ENCODE assay signal across 2 cellular contexts in the genomic region with DNA sequence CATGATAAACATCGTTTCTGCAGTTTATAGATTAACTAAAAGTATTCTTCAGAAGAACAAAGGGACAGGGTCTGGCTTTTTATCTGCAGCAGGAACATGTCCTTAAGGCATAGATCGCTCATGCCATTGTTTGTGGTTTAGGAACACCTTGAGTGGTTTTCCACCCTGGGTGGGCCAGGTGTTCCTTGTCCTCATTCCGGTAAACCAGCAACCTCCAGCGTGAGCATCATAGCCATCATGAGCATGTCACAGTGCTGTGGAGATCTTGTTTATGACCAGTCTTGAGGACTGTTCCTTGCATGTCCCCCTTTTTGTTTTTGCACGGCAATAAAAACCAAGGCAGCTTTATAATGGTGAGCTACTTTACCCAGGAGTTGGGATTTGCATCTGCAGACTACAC.
TF ChIP-seq lines count a peak whose summit lies in the region.

No MANE protein-coding gene starts in this region.

TF ChIP-seq in endothelial cell of umbilical vein, 7 proteins besides CTCF, POLR2A, EP300 and RAD21:
- TF ChIP-seq GATA2 (IDR thresholded peaks at IDR 0.05; ENCODE audit: insufficient read depth, insufficient read length, low read depth, low read length) (no peak), POLR2AphosphoS5 (IDR thresholded peaks at IDR 0.05; ENCODE audit: insufficient read depth, low read depth, low read length) (no peak), EZH2 (IDR thresholded peaks at IDR 0.05; ENCODE audit: borderline replicate concordance, low read depth, low read length, severe bottlenecking) (no peak), JUN (IDR thresholded peaks at IDR 0.05; ENCODE audit: borderline replicate concordance, insufficient read depth, insufficient read length, low read depth) (no peak), MYC (IDR thresholded peaks at IDR 0.05; ENCODE audit: low read depth, low read length) (no peak), FOS (IDR thresholded peaks at IDR 0.05; ENCODE audit: borderline replicate concordance, insufficient read depth, low read length) (no peak)
- TF ChIP-seq, protein P1, sequence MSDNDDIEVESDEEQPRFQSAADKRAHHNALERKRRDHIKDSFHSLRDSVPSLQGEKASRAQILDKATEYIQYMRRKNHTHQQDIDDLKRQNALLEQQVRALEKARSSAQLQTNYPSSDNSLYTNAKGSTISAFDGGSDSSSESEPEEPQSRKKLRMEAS (IDR thresholded peaks at IDR 0.05; ENCODE audit: insufficient read depth, insufficient read length) = no peak

TF ChIP-seq in GM12891, 5 proteins besides CTCF, POLR2A, EP300 and RAD21:
- TF ChIP-seq POLR2AphosphoS5 (IDR thresholded peaks at IDR 0.05; ENCODE audit: low read depth, low read length) (no peak), POU2F2 (IDR thresholded peaks at IDR 0.05; ENCODE audit: low read depth, low read length) (no peak), TAF1 (IDR thresholded peaks at IDR 0.05; ENCODE audit: low read depth, low read length) (no peak), PAX5 (IDR thresholded peaks at IDR 0.05; ENCODE audit: insufficient read depth, low read length, severe bottlenecking) (no peak), SPI1 (IDR thresholded peaks at IDR 0.05; ENCODE audit: low read depth, low read length) (no peak)
